Comparison of ENCODE assay signal across 21 cellular contexts in the genomic region with DNA sequence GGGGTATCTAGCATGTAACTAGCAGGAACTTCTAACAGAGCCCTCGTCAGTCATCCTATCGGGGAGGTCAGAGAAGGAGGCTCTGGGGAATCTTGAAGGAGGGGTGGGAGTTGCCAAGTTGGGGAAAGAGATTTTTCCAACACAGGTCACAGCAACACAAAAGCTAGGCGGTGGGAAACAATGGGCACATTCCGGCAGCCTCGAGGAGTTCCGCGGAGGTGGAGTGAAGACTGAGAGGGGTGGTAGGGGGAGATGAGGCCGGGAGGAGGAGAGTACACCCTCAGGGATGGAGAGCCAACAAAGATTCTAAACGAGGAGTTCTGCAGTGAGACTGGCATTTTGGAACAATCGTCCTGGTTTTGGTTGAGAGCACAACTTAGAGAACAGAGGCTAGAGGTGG. TPM values are rescaled to one million over a fixed set of nuclear protein-coding genes. Genes with fewer than 3 reads are reported as not detected.
"Had no signal": no experiment of that assay in that cellular context is flagged by ENCODE, and none has a peak within 500 bp of the region (broad histone marks: within the 10 kb centered on the region; RNA-seq: fewer than 3 reads in every experiment).

No MANE protein-coding gene starts in this region.

- H3K36me3 ChIP-seq: ascending aorta, WERI-Rb-1 had no signal

- ATAC-seq: activated CD4-positive, CD25-positive, alpha-beta regulatory T cell treated with anti-CD3 and anti-CD28 coated beads, Interleukin-2, amount 50 U/mL, for 24 hours; activated CD8-positive, alpha-beta memory T cell treated with anti-CD3 and anti-CD28 coated beads, Interleukin-2, amount 10 ng/mL, durations not matched to agents 7 days and 5 days; activated naive CD8-positive, alpha-beta T cell treated with anti-CD3 and anti-CD28 coated beads, Interleukin-2, amount 50 U/mL, for 24 hours; body of pancreas had no signal

- FAIRE-seq: RCC 7860 had no signal

- H3K4me3 ChIP-seq: ascending aorta, body of pancreas had no signal

- DNase-seq: activated CD4-positive, alpha-beta T cell treated with anti-CD3 and anti-CD28 coated beads for 4 hours; activated CD4-positive, alpha-beta T cell treated with anti-CD3 and anti-CD28 coated beads, Interleukin-2, amount 50 U/mL, for 4 hours; activated CD8-positive, alpha-beta memory T cell treated with anti-CD3 and anti-CD28 coated beads, Interleukin-2, amount 10 ng/mL, durations not matched to agents 7 days and 5 days; activated effector memory CD4-positive, alpha-beta T cell treated with Interleukin-2 at 50 U/mL for 16 hours; activated naive CD4-positive, alpha-beta T cell; activated naive CD8-positive, alpha-beta T cell treated with anti-CD3 and anti-CD28 coated beads, Interleukin-2, amount 50 U/mL, for 24 hours; activated T-cell treated with anti-CD3 and anti-CD28 coated beads, Interleukin-2, amount 50 U/mL, for 24 hours; amniotic stem cell; body of pancreas; Kasumi-1; NCI-H1105 treated with DMSO at 0.1 percent for 48 hours; NCI-H1436 treated with DMSO at 0.1 percent for 48 hours; NCI-H2081; NK-92 treated with Interleukin-12 subunit alpha and Interleukin-12 subunit beta, amount 100 ng/mL, for 24 hours; SHP77 treated with DMSO at 0.1 percent for 48 hours; T-helper 9 cell; WERI-Rb-1 had no signal

- H3K27me3 ChIP-seq: ascending aorta, body of pancreas had no signal

- H3K4me1 ChIP-seq: ascending aorta, body of pancreas had no signal

- H3K27ac ChIP-seq: ascending aorta, body of pancreas, WERI-Rb-1 had no signal

RNA-seq across cellular contexts. Expression of a gene that starts 13.5 kb away (rescaled TPM):
- total RNA-seq: activated CD8-positive, alpha-beta memory T cell treated with anti-CD3 and anti-CD28 coated beads, Interleukin-2, amount 10 ng/mL, durations not matched to agents 7 days and 5 days; activated T-helper 1 cell treated with anti-CD3 and anti-CD28 coated beads, Interleukin-12 subunit alpha, Interleukin-12 subunit beta, Interleukin-2, Interleukin-4 antibody, amounts not matched to agents 30 ng/mL and 10 ng/mL and 1 ng/mL, durations not matched to agents 14 hours and 24 hours and 36 hours had no signal
